ENCODE assay signal across 20 cellular contexts in the genomic region with DNA sequence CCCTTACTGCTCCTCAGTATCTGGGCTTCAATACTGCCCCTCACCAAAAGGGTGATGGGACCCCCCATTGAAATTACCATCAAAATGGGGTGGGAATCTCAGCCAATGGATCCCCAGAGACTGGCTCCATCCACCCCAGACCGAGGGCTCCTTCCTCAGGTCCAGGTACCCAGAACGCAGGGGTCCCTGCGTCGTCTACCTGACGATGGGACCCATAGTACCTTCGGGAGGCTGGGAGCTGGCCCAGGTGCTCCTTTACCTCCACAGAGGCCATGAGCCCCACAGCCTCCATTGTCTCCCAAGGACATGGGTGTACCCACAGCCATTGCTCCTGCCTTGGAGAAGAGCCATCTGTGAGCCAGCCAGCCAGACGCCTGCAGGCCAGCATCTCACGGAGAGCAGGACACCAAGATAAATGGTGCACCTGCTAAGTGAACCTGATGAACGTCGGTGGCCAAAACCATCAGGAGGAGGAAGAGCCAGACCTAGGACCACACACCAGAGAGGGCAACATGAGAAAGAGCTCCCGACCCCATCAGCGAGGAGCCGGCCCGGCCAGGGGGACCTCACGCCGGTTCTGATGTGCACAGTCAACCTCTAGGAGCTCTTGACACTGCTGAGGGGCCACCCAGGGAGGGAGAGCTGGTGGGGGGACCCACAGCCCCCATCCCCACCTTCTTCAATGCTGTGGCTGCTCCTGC.
DNase-seq lines count a peak whose midpoint lies in the region; ATAC-seq and TF ChIP-seq lines count a peak whose summit lies in the region.
"Had no signal": no experiment of that assay in that cellular context is flagged by ENCODE, and none has a peak within 500 bp of the region (broad histone marks: within the 10 kb centered on the region; RNA-seq: fewer than 3 reads in every experiment).

No MANE protein-coding gene starts in this region.

- no peak overlapping the region for H3K14ac ChIP-seq in neuronal stem cell (ENCODE audit: low read length)

- WGBS in esophagus muscularis mucosa: 91% methylated on average over 7 of the region's 16 CpGs
- WGBS in neuronal stem cell (ENCODE audit: extremely low coverage in 2 of 2, insufficient read length in 2 of 2, insufficient replicate concordance in 1 of 2), 2 donors: no CpG with 5 or more reads among the region's 16 CpGs

- H3K27ac Mint-ChIP-seq in activated CD8-positive, alpha-beta memory T cell treated with anti-CD3 and anti-CD28 coated beads, Interleukin-2, amount 10 ng/mL, durations not matched to agents 7 days and 5 days: no peak overlapping the region
- H3K27ac Mint-ChIP-seq: CD4-positive, CD25-positive, alpha-beta regulatory T cell had no signal

- ATAC-seq in activated CD8-positive, alpha-beta memory T cell treated with anti-CD3 and anti-CD28 coated beads, Interleukin-2, amount 10 ng/mL, durations not matched to agents 7 days and 5 days: no peak
- ATAC-seq in HG02852 (IDR thresholded peaks at IDR 0.05; ENCODE audit: unreplicated experiment): no peak

- H3K79me1 ChIP-seq in neuronal stem cell (ENCODE audit: low read depth, low read length): no peaks in the 10 kb centered on the region

- H2BK5ac ChIP-seq in neuronal stem cell (ENCODE audit: low read length): no peak overlapping the region

- no peak overlapping the region for H3K4me2 ChIP-seq in neuronal stem cell (ENCODE audit: insufficient read depth, low read length, poor library complexity, severe bottlenecking)

- no peak for TF ChIP-seq EP300 in esophagus muscularis mucosa (IDR thresholded peaks at IDR 0.05)

- H3K4me1 Mint-ChIP-seq in activated CD8-positive, alpha-beta memory T cell treated with anti-CD3 and anti-CD28 coated beads, Interleukin-2, amount 10 ng/mL, durations not matched to agents 7 days and 5 days: no peaks in the 10 kb centered on the region
- H3K4me1 Mint-ChIP-seq: CD4-positive, CD25-positive, alpha-beta regulatory T cell had no signal

- no peak overlapping the region for H4K91ac ChIP-seq in neuronal stem cell (ENCODE audit: low read depth, low read length, poor library complexity)

- H3K4me3 ChIP-seq in esophagus muscularis mucosa (no peak overlapping the region), neuronal stem cell (ENCODE audit: low read length in 2 of 2) (no peak overlapping the region)

- H3K4ac ChIP-seq in neuronal stem cell (ENCODE audit: low read length): no peak overlapping the region

- H3K27me3 Mint-ChIP-seq in activated CD8-positive, alpha-beta memory T cell treated with anti-CD3 and anti-CD28 coated beads, Interleukin-2, amount 10 ng/mL, durations not matched to agents 7 days and 5 days: no peaks in the 10 kb centered on the region

- no peaks in the 10 kb centered on the region for H3K36me3 Mint-ChIP-seq in activated CD8-positive, alpha-beta memory T cell treated with anti-CD3 and anti-CD28 coated beads, Interleukin-2, amount 10 ng/mL, durations not matched to agents 7 days and 5 days
- H3K36me3 Mint-ChIP-seq: CD4-positive, CD25-positive, alpha-beta regulatory T cell had no signal

- TF ChIP-seq CTCF in esophagus muscularis mucosa (IDR thresholded peaks at IDR 0.05): no peak

- peaks cover 0 to 18% (median 0%) of the 10 kb centered on the region in 4 donors for H3K27me3 ChIP-seq in esophagus muscularis mucosa
- peaks cover 0 to 15% (median 0%) of the 10 kb centered on the region in 3 experiments for H3K27me3 ChIP-seq in neuronal stem cell (ENCODE audit: control insufficient read depth in 3 of 3, insufficient read depth in 3 of 3, low read depth in 1 of 3, low read length in 3 of 3)

- H3K9me3 ChIP-seq in esophagus muscularis mucosa (no peaks in the 10 kb centered on the region), neuronal stem cell (replicated peaks in 1 of 2; ENCODE audit: control insufficient read depth in 2 of 2, insufficient read depth in 1 of 2, low read depth in 1 of 2, low read length in 2 of 2) (no peaks in the 10 kb centered on the region)
- H3K9me3 ChIP-seq: BE2C had no signal

- no peak overlapping the region for H4K8ac ChIP-seq in neuronal stem cell (ENCODE audit: low read depth, low read length)

- no peaks in the 10 kb centered on the region for H3K36me3 ChIP-seq in esophagus muscularis mucosa
- no peaks in the 10 kb centered on the region for H3K36me3 ChIP-seq in neuronal stem cell (replicated peaks in 1 of 2; ENCODE audit: control insufficient read depth in 2 of 2, insufficient read depth in 2 of 2, low read length in 2 of 2)
- H3K36me3 ChIP-seq: BE2C had no signal

- CTCF ChIA-PET in activated CD8-positive, alpha-beta memory T cell treated with anti-CD3 and anti-CD28 coated beads, Interleukin-2, amount 10 ng/mL, durations not matched to agents 7 days and 5 days (lab: Charles Lee): no interaction called here

- no peaks in the 10 kb centered on the region for H3K9me3 Mint-ChIP-seq in activated CD8-positive, alpha-beta memory T cell treated with anti-CD3 and anti-CD28 coated beads, Interleukin-2, amount 10 ng/mL, durations not matched to agents 7 days and 5 days (ENCODE audit: low read depth)

- H3K4me1 ChIP-seq in esophagus muscularis mucosa (no peaks in the 10 kb centered on the region), neuronal stem cell (ENCODE audit: control insufficient read depth in 2 of 2, insufficient read depth in 1 of 2, low read depth in 1 of 2, low read length in 2 of 2) (peaks cover 0 to 8% of the 10 kb centered on the region in 2 donors)
- H3K4me1 ChIP-seq: BE2C had no signal

- no peak overlapping the region for H3K27ac ChIP-seq in esophagus muscularis mucosa (replicated peaks in 1 of 4)
- no peak overlapping the region for H3K27ac ChIP-seq in neuronal stem cell (replicated peaks; ENCODE audit: low read length)

- intact Hi-C loops in esophagus muscularis mucosa (cut with DNase I): no loop called here

- peak overlapping the region; percentile 63 for H2BK12ac ChIP-seq in neuronal stem cell (ENCODE audit: low read length)

- H3K4me3 Mint-ChIP-seq in activated CD8-positive, alpha-beta memory T cell treated with anti-CD3 and anti-CD28 coated beads, Interleukin-2, amount 10 ng/mL, durations not matched to agents 7 days and 5 days: no peak overlapping the region
- H3K4me3 Mint-ChIP-seq: CD4-positive, CD25-positive, alpha-beta regulatory T cell had no signal

- no peak overlapping the region for H2BK120ac ChIP-seq in neuronal stem cell (ENCODE audit: low read depth, low read length)

- no peak overlapping the region for H3K23ac ChIP-seq in neuronal stem cell (ENCODE audit: low read depth, low read length, poor library complexity)

- H2BK15ac ChIP-seq in neuronal stem cell (ENCODE audit: low read length): peak overlapping the region; percentile 21

- DNase-seq in activated CD8-positive, alpha-beta memory T cell treated with anti-CD3 and anti-CD28 coated beads, Interleukin-2, amount 10 ng/mL, durations not matched to agents 7 days and 5 days: peak; percentile 30
- no peak for DNase-seq in activated CD8-positive, alpha-beta memory T cell treated with anti-CD3 and anti-CD28 coated beads, Interleukin-2, amount 50 U/mL, for 4 hours
- DNase-seq in esophagus muscularis mucosa (ENCODE audit: extremely low spot score) (peak; percentile 90), neuronal stem cell (ENCODE audit: low spot score) (no peak), ureter (ENCODE audit: low spot score) (peak; percentile 33), NCI-H748 treated with DMSO at 0.1 percent for 48 hours (lab: John Stamatoyannopoulos, UW) (no peak)
- no peak for DNase-seq in activated CD4-positive, alpha-beta T cell treated with anti-CD3 and anti-CD28 coated beads, Interleukin-2, amount 50 U/mL, for 4 hours
- DNase-seq: BE2C; CD4-positive, CD25-positive, alpha-beta regulatory T cell; COR-L47; GOT3; MM.1S; NCI-H1092 treated with DMSO at 0.1 percent for 48 hours; NCI-H146; NCI-H2081; NCI-H2171 treated with DMSO at 0.1 percent for 48 hours; NCI-H446 treated with DMSO at 0.1 percent for 48 hours; OCI-M1; SIG-M5 had no signal

- H2AK5ac ChIP-seq in neuronal stem cell (ENCODE audit: low read depth, low read length): peak overlapping the region; percentile 92

- no peak overlapping the region for H3K9ac ChIP-seq in neuronal stem cell (ENCODE audit: low read depth, low read length, poor library complexity)

- H3K18ac ChIP-seq in neuronal stem cell (ENCODE audit: low read length): peak overlapping the region; percentile 60

- no peak for TF ChIP-seq POLR2A in esophagus muscularis mucosa (IDR thresholded peaks at IDR 0.05; ENCODE audit: low read depth)

- no peak overlapping the region for H2AFZ ChIP-seq in neuronal stem cell (ENCODE audit: low read length)

Comparison
In these comparisons a context has a peak if more than half of its experiments do, and no peak if none do; other contexts are left out.
1. DNase-seq: peak in activated CD8-positive, alpha-beta memory T cell treated with anti-CD3 and anti-CD28 coated beads, Interleukin-2, amount 10 ng/mL, durations not matched to agents 7 days and 5 days (single experiment), esophagus muscularis mucosa (single experiment) and ureter (single experiment); none in activated CD8-positive, alpha-beta memory T cell treated with anti-CD3 and anti-CD28 coated beads, Interleukin-2, amount 50 U/mL, for 4 hours (single experiment), neuronal stem cell (single experiment), NCI-H748 treated with DMSO at 0.1 percent for 48 hours (single experiment) and activated CD4-positive, alpha-beta T cell treated with anti-CD3 and anti-CD28 coated beads, Interleukin-2, amount 50 U/mL, for 4 hours (0 of 2).